8 cellular contexts compared by ENCODE assay signal in genomic region chr16:55370762-55371482, GRCh38. TPM values are rescaled to one million over a fixed set of nuclear protein-coding genes. Genes with fewer than 3 reads are reported as not detected.
DNase-seq lines count a peak whose midpoint lies in the region; ATAC-seq and TF ChIP-seq lines count a peak whose summit lies in the region.
"Had no signal": no experiment of that assay in that cellular context is flagged by ENCODE, and none has a peak within 500 bp of the region (broad histone marks: within the 10 kb centered on the region; RNA-seq: fewer than 3 reads in every experiment).

No MANE protein-coding gene starts in this region.

- CTCF ChIA-PET in GM10248 (lab: Yijun Ruan, JAX) = interaction anchor here (1.2 to 1.6 kb wide), 2 partner anchors 8 to 10 kb away, joined by 3 read pairs; no protein-coding TSS in a partner anchor

- H3K36me3 Mint-ChIP-seq in activated T-helper 2 cell treated with anti-CD3 and anti-CD28 coated beads, Interferon-gamma antibody, Interleukin-2, Interleukin-4, amounts not matched to agents 10 μg/mL and 5 μg/mL and 100 μg/mL, durations not matched to agents 14 hours and 24 hours and 36 hours (ENCODE audit: low read depth) = no peaks in the 10 kb centered on the region
- H3K36me3 Mint-ChIP-seq in activated T-helper 17 cell treated with anti-CD3 and anti-CD28 coated beads, Interleukin-2, amount 50 U/mL, for 72 hours (ENCODE audit: low read depth) = no peaks in the 10 kb centered on the region

- no peaks in the 10 kb centered on the region for H3K27me3 ChIP-seq in MM.1S (replicated peaks; ENCODE audit: insufficient read depth, low read length)
- H3K27me3 ChIP-seq in smooth muscle cell (ENCODE audit: low read depth) = peaks cover 34% of the 10 kb centered on the region

- POLR2A ChIA-PET in GM10248 (lab: Yijun Ruan, JAX) = no interaction called here

- H3K9me3 ChIP-seq in MM.1S (replicated peaks; ENCODE audit: insufficient read depth, low read length) = no peaks in the 10 kb centered on the region
- no peaks in the 10 kb centered on the region for H3K9me3 ChIP-seq in smooth muscle cell (replicated peaks; ENCODE audit: low read depth)

- H3K4me1 Mint-ChIP-seq in activated T-helper 2 cell treated with anti-CD3 and anti-CD28 coated beads, Interferon-gamma antibody, Interleukin-2, Interleukin-4, amounts not matched to agents 10 μg/mL and 5 μg/mL and 100 μg/mL, durations not matched to agents 14 hours and 24 hours and 36 hours (ENCODE audit: low read depth) = no peaks in the 10 kb centered on the region
- no peaks in the 10 kb centered on the region for H3K4me1 Mint-ChIP-seq in activated T-helper 17 cell treated with anti-CD3 and anti-CD28 coated beads, Interleukin-2, amount 50 U/mL, for 72 hours

- H3K27ac ChIP-seq in MM.1S (ENCODE audit: low read length) (no peak overlapping the region), smooth muscle cell (ENCODE audit: low read depth) (no peak overlapping the region)

- H3K79me2 ChIP-seq in MM.1S (ENCODE audit: low read length) (no peaks in the 10 kb centered on the region), smooth muscle cell (ENCODE audit: low read depth) (no peaks in the 10 kb centered on the region)

- H3K9me3 Mint-ChIP-seq in activated T-helper 2 cell treated with anti-CD3 and anti-CD28 coated beads, Interferon-gamma antibody, Interleukin-2, Interleukin-4, amounts not matched to agents 10 μg/mL and 5 μg/mL and 100 μg/mL, durations not matched to agents 14 hours and 24 hours and 36 hours = no peaks in the 10 kb centered on the region
- H3K9me3 Mint-ChIP-seq in activated T-helper 17 cell treated with anti-CD3 and anti-CD28 coated beads, Interleukin-2, amount 50 U/mL, for 72 hours = no peaks in the 10 kb centered on the region

- H4K20me1 ChIP-seq in MM.1S (ENCODE audit: insufficient read depth, low read length) = no peaks in the 10 kb centered on the region
- H4K20me1 ChIP-seq in smooth muscle cell (ENCODE audit: low read depth) = no peaks in the 10 kb centered on the region

- peak overlapping the region; percentile 25; the same call in 1 of the 2 replicates for H3K4me3 ChIP-seq in MM.1S (ENCODE audit: low read length)
- H3K4me3 ChIP-seq in astrocyte of the cerebellum (ENCODE audit: low read depth, low read length) = no peak overlapping the region
- no peak overlapping the region for H3K4me3 ChIP-seq in smooth muscle cell

- no peak overlapping the region for H3K27ac Mint-ChIP-seq in activated T-helper 2 cell treated with anti-CD3 and anti-CD28 coated beads, Interferon-gamma antibody, Interleukin-2, Interleukin-4, amounts not matched to agents 10 μg/mL and 5 μg/mL and 100 μg/mL, durations not matched to agents 14 hours and 24 hours and 36 hours
- H3K27ac Mint-ChIP-seq in activated T-helper 17 cell treated with anti-CD3 and anti-CD28 coated beads, Interleukin-2, amount 50 U/mL, for 72 hours = no peak overlapping the region

- DNase-seq in GM10248 (ENCODE audit: extremely low spot score) (no peak), MM.1S (peak; percentile 36), astrocyte of the cerebellum (ENCODE audit: low read depth) (peak; percentile 23), iPS DF 19.7 (ENCODE audit: low read depth, low spot score) (peak; percentile 30), smooth muscle cell (lab: John Stamatoyannopoulos, UW; ENCODE audit: unreplicated experiment) (peak; percentile 10)
- DNase-seq in activated T-helper 2 cell treated with anti-CD3 and anti-CD28 coated beads, Interferon-gamma antibody, Interleukin-2, Interleukin-4, amounts not matched to agents 10 μg/mL and 5 μg/mL and 100 μg/mL, durations not matched to agents 14 hours and 24 hours and 36 hours (ENCODE audit: low spot score) = no peak

- intact Hi-C loops in activated T-helper 2 cell treated with anti-CD3 and anti-CD28 coated beads, Interferon-gamma antibody, Interleukin-2, Interleukin-4, amounts not matched to agents 10 μg/mL and 5 μg/mL and 100 μg/mL, durations not matched to agents 14 hours and 24 hours and 36 hours (cut with micrococcal nuclease) = loop anchor here (5.0 kb wide), 1 partner anchor 1079 kb away; no protein-coding TSS in a partner anchor

- H2AFZ ChIP-seq in MM.1S (ENCODE audit: low read length) (peak overlapping the region; percentile 24), smooth muscle cell (ENCODE audit: low read depth) (peak overlapping the region; percentile 26)

- no peak for ATAC-seq in activated T-helper 17 cell treated with anti-CD3 and anti-CD28 coated beads, Interleukin-2, amount 50 U/mL, for 72 hours (replicated peaks)

- in situ Hi-C loops in astrocyte of the cerebellum (cut with HindIII; ENCODE audit: low sequenced_read_pairs) = no loop called here

- TF ChIP-seq CTCF in GM10248 (IDR thresholded peaks at IDR 0.05; ENCODE audit: control extremely low read depth, extremely low read depth, low read depth, missing control alignments) (peak; percentile 38), MM.1S (IDR thresholded peaks at IDR 0.05; ENCODE audit: low read length) (peak; percentile 39), astrocyte of the cerebellum (IDR thresholded peaks at IDR 0.05; ENCODE audit: low read depth, low read length, missing control alignments) (peak; percentile 58), smooth muscle cell (IDR thresholded peaks at IDR 0.05; ENCODE audit: borderline replicate concordance, insufficient read depth, poor library complexity, severe bottlenecking) (peak; percentile 50)

- H3F3A ChIP-seq in MM.1S (ENCODE audit: insufficient read depth, low read length) (no peaks in the 10 kb centered on the region), smooth muscle cell (ENCODE audit: low read depth) (no peaks in the 10 kb centered on the region)

- H3K36me3 ChIP-seq in MM.1S (replicated peaks; ENCODE audit: insufficient read depth, low read length) = no peaks in the 10 kb centered on the region
- H3K36me3 ChIP-seq in smooth muscle cell (ENCODE audit: low read depth) = no peaks in the 10 kb centered on the region

- H3K4me3 Mint-ChIP-seq in activated T-helper 2 cell treated with anti-CD3 and anti-CD28 coated beads, Interferon-gamma antibody, Interleukin-2, Interleukin-4, amounts not matched to agents 10 μg/mL and 5 μg/mL and 100 μg/mL, durations not matched to agents 14 hours and 24 hours and 36 hours (ENCODE audit: low read depth) = no peak overlapping the region
- H3K4me3 Mint-ChIP-seq in activated T-helper 17 cell treated with anti-CD3 and anti-CD28 coated beads, Interleukin-2, amount 50 U/mL, for 72 hours = no peak overlapping the region

- no peaks in the 10 kb centered on the region for H3K9me2 ChIP-seq in MM.1S (replicated peaks; ENCODE audit: insufficient read depth, low read length)

- H3K4me1 ChIP-seq in MM.1S (ENCODE audit: low read length) (no peaks in the 10 kb centered on the region), smooth muscle cell (ENCODE audit: low read depth) (peaks cover 3% of the 10 kb centered on the region)

- peaks cover 37% of the 10 kb centered on the region for H3K27me3 Mint-ChIP-seq in activated T-helper 2 cell treated with anti-CD3 and anti-CD28 coated beads, Interferon-gamma antibody, Interleukin-2, Interleukin-4, amounts not matched to agents 10 μg/mL and 5 μg/mL and 100 μg/mL, durations not matched to agents 14 hours and 24 hours and 36 hours (ENCODE audit: low read depth)
- H3K27me3 Mint-ChIP-seq in activated T-helper 17 cell treated with anti-CD3 and anti-CD28 coated beads, Interleukin-2, amount 50 U/mL, for 72 hours = peaks cover 50% of the 10 kb centered on the region

- H3K9ac ChIP-seq in MM.1S (ENCODE audit: low read length) (no peak overlapping the region), smooth muscle cell (ENCODE audit: low read depth) (no peak overlapping the region)

- 16% methylated on average over 26 of the region's 26 CpGs for WGBS in smooth muscle cell (ENCODE audit: low lambda C conversion rate)

- peak overlapping the region; percentile 31; the same call in 1 of the 2 replicates for H3K4me2 ChIP-seq in MM.1S (ENCODE audit: low read depth, low read length)
- H3K4me2 ChIP-seq in smooth muscle cell = peak overlapping the region; percentile 9

RNA-seq across cellular contexts. Expression of gene IRX6, which starts 46.9 kb away (rescaled TPM):
- not detected in 2 replicates for total RNA-seq in smooth muscle cell
- polyA plus RNA-seq in smooth muscle cell = not detected in 2 replicates
- not detected in 2 replicates for total RNA-seq in activated T-helper 2 cell treated with anti-CD3 and anti-CD28 coated beads, Interferon-gamma antibody, Interleukin-2, Interleukin-4, amounts not matched to agents 10 μg/mL and 5 μg/mL and 100 μg/mL, durations not matched to agents 14 hours and 24 hours and 36 hours
- not detected for total RNA-seq in activated T-helper 17 cell treated with anti-CD3 and anti-CD28 coated beads, Interleukin-2, amount 50 U/mL, for 72 hours
- total RNA-seq: T-helper 2 cell treated with Interferon-gamma antibody and Interleukin-4, amounts not matched to agents 100 ng/mL and 5 ng/mL, for 36 hours had no signal

Comparison
In these comparisons a context has a peak if more than half of its experiments do, and no peak if none do; other contexts are left out.
1. DNase-seq: peak in MM.1S (single experiment), astrocyte of the cerebellum (single experiment), iPS DF 19.7 (single experiment) and smooth muscle cell (single experiment); none in GM10248 (single experiment) and activated T-helper 2 cell treated with anti-CD3 and anti-CD28 coated beads, Interferon-gamma antibody, Interleukin-2, Interleukin-4, amounts not matched to agents 10 μg/mL and 5 μg/mL and 100 μg/mL, durations not matched to agents 14 hours and 24 hours and 36 hours (single experiment).
2. Peak in every context shown above with its lines, with median percentiles within 50 percentile points of each other: CTCF ChIP-seq.